ENCODE assay signal across 1 cellular context in genomic region chr2:45368792-45369191, GRCh38.
TF ChIP-seq lines count a peak whose summit lies in the region.

No MANE protein-coding gene starts in this region.

TF ChIP-seq in GM23338, 12 proteins besides CTCF, POLR2A, EP300 and RAD21 (continued from another document):
- TF ChIP-seq ZNF462 (CRISPR knock-in tag; IDR thresholded peaks at IDR 0.05) (no peak), POLR2AphosphoS5 (IDR thresholded peaks at IDR 0.05; ENCODE audit: low read depth) (no peak), JUNB (IDR thresholded peaks at IDR 0.05; ENCODE audit: unreplicated experiment) (no peak), EZH2 (IDR thresholded peaks at IDR 0.05; ENCODE audit: low read depth, unreplicated experiment) (no peak), REST (IDR thresholded peaks at IDR 0.05; ENCODE audit: unreplicated experiment) (no peak), STAT1 (IDR thresholded peaks at IDR 0.05; ENCODE audit: unreplicated experiment) (no peak), EZH2phosphoT487 (IDR thresholded peaks at IDR 0.05; ENCODE audit: unreplicated experiment) (no peak), NANOG (IDR thresholded peaks at IDR 0.05; ENCODE audit: borderline replicate concordance) (no peak)
